In genomic region chr1:95281781-95282495, GRCh38 we compare ENCODE assay signal across 28 cellular contexts.
"Had no signal": no experiment of that assay in that cellular context is flagged by ENCODE, and none has a peak within 500 bp of the region (broad histone marks: within the 10 kb centered on the region; RNA-seq: fewer than 3 reads in every experiment).

No MANE protein-coding gene starts in this region.

- H3K4me3 ChIP-seq: neural progenitor cell, ovary, psoas muscle, right lobe of liver, sigmoid colon, suprapubic skin, testis, tibial artery, transverse colon, upper lobe of left lung, vagina had no signal

- H2AFZ ChIP-seq: neural progenitor cell, parathyroid adenoma had no signal

- H3K4me2 ChIP-seq: neural progenitor cell had no signal

- H3K79me2 ChIP-seq: parathyroid adenoma had no signal

- H3K9me3 ChIP-seq: ovary, psoas muscle, right lobe of liver, sigmoid colon, suprapubic skin, testis, tibial artery, transverse colon, upper lobe of left lung, vagina had no signal

- H3K36me3 Mint-ChIP-seq: natural killer cell; neural progenitor cell; stimulated activated effector memory CD8-positive, alpha-beta T cell treated with anti-CD3 and anti-CD28 coated beads, Interleukin-12 subunit alpha, Interleukin-12 subunit beta, amount 100 ng/mL, for 72 hours; stimulated activated naive B cell treated with anti-CD40 and anti-IgM and Interleukin-4, amounts not matched to agents 10 μg/mL and 1 μg/mL and 100 μg/mL, for 72 hours had no signal

- H3K27ac Mint-ChIP-seq: natural killer cell; neural progenitor cell; progenitor cell of endocrine pancreas; stimulated activated effector memory CD8-positive, alpha-beta T cell treated with anti-CD3 and anti-CD28 coated beads, Interleukin-12 subunit alpha, Interleukin-12 subunit beta, amount 100 ng/mL, for 72 hours; stimulated activated naive B cell treated with anti-CD40 and anti-IgM and Interleukin-4, amounts not matched to agents 10 μg/mL and 1 μg/mL and 100 μg/mL, for 72 hours; stimulated activated naive CD8-positive, alpha-beta T cell treated with anti-CD3 and anti-CD28 coated beads, Interleukin-15, amount 100 ng/mL, for 72 hours had no signal

- H3K4me1 Mint-ChIP-seq: natural killer cell; nephron; stimulated activated effector memory CD8-positive, alpha-beta T cell treated with anti-CD3 and anti-CD28 coated beads, Interleukin-12 subunit alpha, Interleukin-12 subunit beta, amount 100 ng/mL, for 72 hours; stimulated activated naive CD8-positive, alpha-beta T cell treated with anti-CD3 and anti-CD28 coated beads, Interleukin-15, amount 100 ng/mL, for 72 hours had no signal

- H3K36me3 ChIP-seq: neural progenitor cell, ovary, right lobe of liver, sigmoid colon, suprapubic skin, tibial artery, transverse colon, upper lobe of left lung, vagina had no signal

- H3K27me3 ChIP-seq: neural progenitor cell, ovary, right lobe of liver, sigmoid colon, suprapubic skin, testis, tibial artery, transverse colon, upper lobe of left lung, vagina had no signal

- H3K4me3 Mint-ChIP-seq: natural killer cell; nephron; neural progenitor cell; stimulated activated effector memory CD8-positive, alpha-beta T cell treated with anti-CD3 and anti-CD28 coated beads, Interleukin-12 subunit alpha, Interleukin-12 subunit beta, amount 100 ng/mL, for 72 hours; stimulated activated naive B cell treated with anti-CD40 and anti-IgM and Interleukin-4, amounts not matched to agents 10 μg/mL and 1 μg/mL and 100 μg/mL, for 72 hours; stimulated activated naive CD8-positive, alpha-beta T cell treated with anti-CD3 and anti-CD28 coated beads, Interleukin-15, amount 100 ng/mL, for 72 hours had no signal

- DNase-seq: natural killer cell; occipital lobe; ovary; posterior cingulate gyrus; psoas muscle; right cardiac atrium; right lobe of liver; sigmoid colon; small intestine; stimulated activated CD4-positive, alpha-beta T cell treated with anti-CD3 and anti-CD28 coated beads, Interleukin-15, amount 100 ng/mL, for 24 hours; stimulated activated CD4-positive, alpha-beta T cell treated with anti-CD3 and anti-CD28 coated beads, Interleukin-2, amount 100 ng/mL, for 24 hours; stimulated activated CD4-positive, alpha-beta T cell treated with anti-CD3 and anti-CD28 coated beads, Interleukin-2, amount 100 ng/mL, for 48 hours; stimulated activated CD4-positive, alpha-beta T cell treated with anti-CD3 and anti-CD28 coated beads, Interleukin-4, amount 100 ng/mL, for 24 hours; stimulated activated naive B cell treated with anti-CD40 and anti-IgM and Interleukin-4, amounts not matched to agents 10 μg/mL and 1 μg/mL and 100 μg/mL, for 72 hours; stimulated activated naive CD8-positive, alpha-beta T cell treated with anti-CD3 and anti-CD28 coated beads, Interleukin-15, amount 100 ng/mL, for 72 hours; stimulated activated naive CD8-positive, alpha-beta T cell treated with anti-CD3 and anti-CD28 coated beads, Interleukin-15, Interleukin-2, amounts not matched to agents 100 U/mL and 50 U/mL, for 24 hours; substantia nigra; testis; tibial artery; transverse colon; upper lobe of left lung had no signal

- H3K27me3 Mint-ChIP-seq: progenitor cell of endocrine pancreas had no signal

- H3K27ac ChIP-seq: neural progenitor cell, ovary, parathyroid adenoma, psoas muscle, right lobe of liver, sigmoid colon, suprapubic skin, testis, tibial artery, transverse colon, upper lobe of left lung, vagina had no signal

- ATAC-seq: natural killer cell; psoas muscle; right cardiac atrium; right lobe of liver; stimulated activated effector memory CD8-positive, alpha-beta T cell treated with anti-CD3 and anti-CD28 coated beads, Interleukin-12 subunit alpha, Interleukin-12 subunit beta, amount 100 ng/mL, for 72 hours; stimulated activated naive B cell treated with anti-CD40 and anti-IgM and Interleukin-4, amounts not matched to agents 10 μg/mL and 1 μg/mL and 100 μg/mL, for 72 hours; stimulated activated naive CD8-positive, alpha-beta T cell treated with anti-CD3 and anti-CD28 coated beads, Interleukin-15, amount 100 ng/mL, for 72 hours; stimulated activated naive CD8-positive, alpha-beta T cell treated with anti-CD3 and anti-CD28 coated beads, Interleukin-15, Interleukin-2, amounts not matched to agents 100 U/mL and 50 U/mL, for 24 hours had no signal

- H3K4me1 ChIP-seq: parathyroid adenoma, psoas muscle, right lobe of liver, sigmoid colon, suprapubic skin, testis, tibial artery, transverse colon, upper lobe of left lung, vagina had no signal

- H3K9me3 Mint-ChIP-seq: nephron; neural progenitor cell; stimulated activated effector memory CD8-positive, alpha-beta T cell treated with anti-CD3 and anti-CD28 coated beads, Interleukin-12 subunit alpha, Interleukin-12 subunit beta, amount 100 ng/mL, for 72 hours; stimulated activated naive B cell treated with anti-CD40 and anti-IgM and Interleukin-4, amounts not matched to agents 10 μg/mL and 1 μg/mL and 100 μg/mL, for 72 hours; stimulated activated naive CD8-positive, alpha-beta T cell treated with anti-CD3 and anti-CD28 coated beads, Interleukin-15, amount 100 ng/mL, for 72 hours had no signal

- H3K9ac ChIP-seq: neural progenitor cell, parathyroid adenoma had no signal
